Comparison of ENCODE assay signal across 8 cellular contexts in genomic region chr16:88430524-88431446, GRCh38. TPM values are rescaled to one million over a fixed set of nuclear protein-coding genes. Genes with fewer than 3 reads are reported as not detected.
DNase-seq lines count a peak whose midpoint lies in the region; ATAC-seq and TF ChIP-seq lines count a peak whose summit lies in the region.

No MANE protein-coding gene starts in this region.

- intact Hi-C loops in psoas muscle (cut with DNase I) = no loop called here

- H3K4me1 Mint-ChIP-seq in GM23338 (peaks cover 2% of the 10 kb centered on the region; the same call in 2 of the 3 replicates), endothelial cell (ENCODE audit: unreplicated experiment) (peaks cover 12% of the 10 kb centered on the region)

- H3K4me3 ChIP-seq in GM23338 = 0 out of 2 replicates have a peak overlapping the region, but pooled peaks have one; percentile 17
- H3K4me3 ChIP-seq in psoas muscle = peak overlapping the region; percentile 61

- no peaks in the 10 kb centered on the region for H3K9me3 ChIP-seq in psoas muscle

- H3K36me3 Mint-ChIP-seq in GM23338 (ENCODE audit: low read depth) = no peaks in the 10 kb centered on the region
- H3K36me3 Mint-ChIP-seq in endothelial cell (ENCODE audit: low read depth, unreplicated experiment) = peaks cover 3% of the 10 kb centered on the region

- peak overlapping the region; percentile 38; the same call in 1 of the 2 replicates for H3K4me2 ChIP-seq in GM23338

- peak overlapping the region; percentile 43; the same call in 1 of the 2 replicates for H2AFZ ChIP-seq in GM23338

- no peak overlapping the region for H3K27ac ChIP-seq in GM23338 (ENCODE audit: low read depth)
- H3K27ac ChIP-seq in psoas muscle = no peak overlapping the region

- no peaks in the 10 kb centered on the region for H3K4me1 ChIP-seq in GM23338 (ENCODE audit: insufficient read depth)
- H3K4me1 ChIP-seq in psoas muscle = peaks cover 8% of the 10 kb centered on the region

- no peaks in the 10 kb centered on the region for H3F3A ChIP-seq in GM23338 (replicated peaks; ENCODE audit: low read depth)

- TF ChIP-seq CTCF in GM23338 (conservative IDR thresholded peaks at IDR 0.05; ENCODE audit: low read depth in 2 of 2) (no peak), endothelial cell (IDR thresholded peaks at IDR 0.05; ENCODE audit: unreplicated experiment) (no peak), psoas muscle (IDR thresholded peaks at IDR 0.05) (no peak)

- H3K79me2 ChIP-seq in GM23338 (replicated peaks; ENCODE audit: insufficient read depth) = no peaks in the 10 kb centered on the region

- DNase-seq in AML-193 (lab: John Stamatoyannopoulos, UW) (peak; percentile 16 to 19), GM23338 (ENCODE audit: low spot score) (peak; percentile 73), endothelial cell (ENCODE audit: low spot score) (peak; percentile 39), psoas muscle (no peak), putamen (ENCODE audit: low spot score) (no peak), HuH-7 (ENCODE audit: low spot score) (no peak), NCI-H2171 treated with DMSO at 0.1 percent for 48 hours (lab: John Stamatoyannopoulos, UW) (no peak)
- peak; percentile 48 to 50 for DNase-seq in activated CD4-positive, alpha-beta T cell treated with anti-CD3 and anti-CD28 coated beads, Interleukin-2, amount 50 U/mL, for 48 hours

- H3K36me3 ChIP-seq in GM23338 (ENCODE audit: insufficient read depth) = no peaks in the 10 kb centered on the region
- no peaks in the 10 kb centered on the region for H3K36me3 ChIP-seq in psoas muscle (ENCODE audit: insufficient read depth in 1 of 2, low read depth in 1 of 2)

- H3K27ac Mint-ChIP-seq in GM23338 (no peak overlapping the region), endothelial cell (ENCODE audit: unreplicated experiment) (no peak overlapping the region)

- H3K27me3 ChIP-seq in GM23338 (ENCODE audit: insufficient read depth) (no peaks in the 10 kb centered on the region), psoas muscle (ENCODE audit: insufficient read depth in 3 of 3, low read length in 2 of 3) (peaks cover 0 to 54% (median 22%) of the 10 kb centered on the region in 3 donors)

- H3K27me3 Mint-ChIP-seq in GM23338 (ENCODE audit: insufficient read depth, low read depth, poor library complexity) = peaks cover 12% of the 10 kb centered on the region
- H3K27me3 Mint-ChIP-seq in endothelial cell (ENCODE audit: unreplicated experiment) = peaks cover 10% of the 10 kb centered on the region

- H4K20me1 ChIP-seq in GM23338 (replicated peaks; ENCODE audit: insufficient read depth) = no peaks in the 10 kb centered on the region

- H3K9me3 Mint-ChIP-seq in GM23338 = no peaks in the 10 kb centered on the region
- no peaks in the 10 kb centered on the region for H3K9me3 Mint-ChIP-seq in endothelial cell (ENCODE audit: unreplicated experiment)

- 6 to 9% (median 8%) methylated on average over 65 to 80 of the region's 80 CpGs for WGBS in psoas muscle, 3 donors

- ATAC-seq in GM23338 (peak; percentile 63), psoas muscle (peak in 3 of 4 donors; percentile 26 to 39 (median 32))

- no peaks in the 10 kb centered on the region for H3K9me2 ChIP-seq in GM23338 (ENCODE audit: insufficient read depth)

- H3K4me3 Mint-ChIP-seq in GM23338 = no peak overlapping the region
- peak overlapping the region; percentile 57 for H3K4me3 Mint-ChIP-seq in endothelial cell (ENCODE audit: unreplicated experiment)

TF ChIP-seq in GM23338, 12 proteins besides CTCF, POLR2A, EP300 and RAD21:
- TF ChIP-seq NANOG (IDR thresholded peaks at IDR 0.05; ENCODE audit: borderline replicate concordance) = no peak
- TF ChIP-seq ZNF114 (CRISPR knock-in tag; IDR thresholded peaks at IDR 0.05) = no peak
- TF ChIP-seq STAT1 (IDR thresholded peaks at IDR 0.05; ENCODE audit: unreplicated experiment) = no peak
- no peak for TF ChIP-seq EZH2phosphoT487 (IDR thresholded peaks at IDR 0.05; ENCODE audit: unreplicated experiment)
- TF ChIP-seq ZNF331 (CRISPR knock-in tag; IDR thresholded peaks at IDR 0.05; ENCODE audit: low read depth) = no peak
- no peak for TF ChIP-seq ETS1 (IDR thresholded peaks at IDR 0.05)
- no peak for TF ChIP-seq JUNB (IDR thresholded peaks at IDR 0.05; ENCODE audit: unreplicated experiment)

RNA-seq across cellular contexts. Expression of gene ZFPM1, which starts 22.3 kb away (rescaled TPM):
- 2.2 and 2.4 TPM in 2 replicates for total RNA-seq in GM23338 (2014; rRNA removed; shearing (Covaris generic))
- polyA plus RNA-seq in GM23338 (2016; fragmentation: Nextera tagmentation; extraction: Ambion mirVana) = 0.53 and 0.61 TPM in 2 replicates
- total RNA-seq in endothelial cell (ENCODE audit: unreplicated experiment) = 6.8 TPM
- 1 to 10 TPM; 2.3 to 2.9 (median 2.6) TPM for total RNA-seq in psoas muscle
- 1 to 10 TPM in 1 of 3 donors, under 1 TPM in 2; 0.43 to 1.4 (median 0.56) TPM for polyA plus RNA-seq in psoas muscle

RNA-seq across cellular contexts. Expression of gene ZNF469, which starts 48.0 kb away (rescaled TPM):
- 1.4 and 1.9 TPM in 2 replicates for total RNA-seq in GM23338 (2014; rRNA removed; shearing (Covaris generic))
- polyA plus RNA-seq in GM23338 (2016; fragmentation: Nextera tagmentation; extraction: Ambion mirVana) (0.23 and 0.26 TPM in 2 replicates), psoas muscle (under 1 TPM; 0.08 to 0.30 (median 0.23) TPM)
- total RNA-seq in endothelial cell (ENCODE audit: unreplicated experiment) (14.7 TPM), psoas muscle (1 to 10 TPM in 1 of 4 donors, under 1 TPM in 3; 0.25 to 1.7 (median 0.47) TPM)

Comparison
In these comparisons a context has a peak if more than half of its experiments do, and no peak if none do; other contexts are left out.
1. DNase-seq: peak in AML-193 (2 of 2), GM23338 (single experiment), activated CD4-positive, alpha-beta T cell treated with anti-CD3 and anti-CD28 coated beads, Interleukin-2, amount 50 U/mL, for 48 hours (2 of 2) and endothelial cell (single experiment); none in psoas muscle (0 of 2), putamen (single experiment), HuH-7 (single experiment) and NCI-H2171 treated with DMSO at 0.1 percent for 48 hours (single experiment).